8 cellular contexts compared by ENCODE assay signal in the genomic region with DNA sequence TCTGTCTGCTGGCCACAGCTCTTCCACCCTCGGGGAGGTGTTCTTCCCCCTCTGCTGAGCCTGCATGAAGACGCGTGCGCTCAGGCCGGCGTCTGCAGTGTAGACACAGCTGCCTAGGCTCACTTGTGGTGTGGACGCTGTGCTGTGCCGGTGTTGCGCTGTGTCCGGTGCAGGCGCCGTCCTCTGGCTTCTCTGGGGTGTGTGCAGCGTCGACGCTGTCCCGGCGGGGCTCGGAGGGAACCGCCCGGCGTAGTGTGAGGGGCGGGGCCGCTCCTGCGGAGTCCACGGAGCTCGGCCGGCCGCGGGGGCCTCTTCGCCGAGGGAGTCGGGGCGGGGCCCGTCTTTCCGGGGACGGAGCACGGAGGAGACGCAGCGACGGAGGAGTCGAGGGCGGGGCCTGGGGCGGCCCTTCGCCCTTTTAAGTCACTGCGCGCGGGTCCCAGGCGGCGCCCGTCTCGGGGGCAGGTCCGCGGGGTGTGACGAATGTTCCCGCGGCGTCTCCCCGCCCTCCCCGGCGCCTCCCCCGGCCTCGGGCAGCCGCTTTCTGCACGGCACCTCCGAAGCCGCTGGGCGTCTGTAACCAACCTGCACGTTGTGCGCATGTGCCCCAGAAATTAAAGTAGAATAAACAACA. TPM values are rescaled to one million over a fixed set of nuclear protein-coding genes. Genes with fewer than 3 reads are reported as not detected.
DNase-seq lines count a peak whose midpoint lies in the region; ATAC-seq and TF ChIP-seq lines count a peak whose summit lies in the region.

No MANE protein-coding gene starts in this region.

- H3K27ac Mint-ChIP-seq in activated naive CD8-positive, alpha-beta T cell treated with anti-CD3 and anti-CD28 coated beads, Interleukin-2, amount 50 U/mL, for 24 hours: peak overlapping the region; percentile 74
- peak overlapping the region; percentile 79 for H3K27ac Mint-ChIP-seq in progenitor cell of endocrine pancreas

- H3K27ac ChIP-seq in DOHH2 (ENCODE audit: low read depth, low read length) (no peak overlapping the region), Karpas-422 (ENCODE audit: low read length) (no peak overlapping the region), upper lobe of right lung (peak overlapping the region; percentile 76)

- H3K4me1 Mint-ChIP-seq in activated naive CD8-positive, alpha-beta T cell treated with anti-CD3 and anti-CD28 coated beads, Interleukin-2, amount 50 U/mL, for 24 hours: peaks cover 44% of the 10 kb centered on the region
- H3K4me1 Mint-ChIP-seq in progenitor cell of endocrine pancreas (ENCODE audit: low read depth): peaks cover 2% of the 10 kb centered on the region

- H3K27me3 ChIP-seq in DOHH2 (ENCODE audit: control insufficient read depth, low read length): peaks cover 19% of the 10 kb centered on the region
- no peaks in the 10 kb centered on the region for H3K27me3 ChIP-seq in Karpas-422 (ENCODE audit: low read length)
- no peaks in the 10 kb centered on the region for H3K27me3 ChIP-seq in upper lobe of right lung

- TF ChIP-seq CTCF in DOHH2 (IDR thresholded peaks at IDR 0.05; ENCODE audit: low read depth, low read length, poor library complexity, severe bottlenecking) (no peak), progenitor cell of endocrine pancreas (IDR thresholded peaks at IDR 0.05; ENCODE audit: unreplicated experiment) (no peak), upper lobe of right lung (IDR thresholded peaks at IDR 0.05) (no peak)

- H3K36me3 Mint-ChIP-seq in activated naive CD8-positive, alpha-beta T cell treated with anti-CD3 and anti-CD28 coated beads, Interleukin-2, amount 50 U/mL, for 24 hours (ENCODE audit: low read depth): no peaks in the 10 kb centered on the region
- H3K36me3 Mint-ChIP-seq in progenitor cell of endocrine pancreas (ENCODE audit: insufficient read depth): no peaks in the 10 kb centered on the region

- no peaks in the 10 kb centered on the region for H3F3A ChIP-seq in DOHH2 (ENCODE audit: control insufficient read depth, insufficient read depth)

- H3K9ac ChIP-seq in Karpas-422 (ENCODE audit: low read length): peak overlapping the region; percentile 55

- H3K4me3 ChIP-seq in DOHH2 (ENCODE audit: low read length) (peak overlapping the region; percentile 67), Karpas-422 (ENCODE audit: low read length) (peak overlapping the region; percentile 61), upper lobe of right lung (peak overlapping the region; percentile 71)

- peaks cover 9% of the 10 kb centered on the region for H3K9me3 Mint-ChIP-seq in activated naive CD8-positive, alpha-beta T cell treated with anti-CD3 and anti-CD28 coated beads, Interleukin-2, amount 50 U/mL, for 24 hours
- peaks cover 7% of the 10 kb centered on the region for H3K9me3 Mint-ChIP-seq in progenitor cell of endocrine pancreas (ENCODE audit: low read depth)

- peak; percentile 94 for DNase-seq in Karpas-422
- peak; percentile 89 for DNase-seq in SW480 (ENCODE audit: low spot score)
- DNase-seq in activated naive CD8-positive, alpha-beta T cell treated with anti-CD3 and anti-CD28 coated beads, Interleukin-2, amount 50 U/mL, for 24 hours: peak; percentile 93
- peak; percentile 94 for DNase-seq in left cardiac atrium
- DNase-seq in progenitor cell of endocrine pancreas (ENCODE audit: low spot score, unreplicated experiment): peak; percentile 62
- peak; percentile 98 for DNase-seq in upper lobe of right lung

- H3K4me1 ChIP-seq in DOHH2 (ENCODE audit: control insufficient read depth, low read length): peaks cover 14% of the 10 kb centered on the region
- peaks cover 18% of the 10 kb centered on the region for H3K4me1 ChIP-seq in Karpas-422 (ENCODE audit: low read length)
- H3K4me1 ChIP-seq in upper lobe of right lung: peaks cover 5% of the 10 kb centered on the region

- H3K4me2 ChIP-seq in DOHH2 (ENCODE audit: low read length) (peak overlapping the region; percentile 71), Karpas-422 (ENCODE audit: low read depth, low read length, poor library complexity, severe bottlenecking) (peak overlapping the region; percentile 88)

- intact Hi-C loops in left cardiac atrium (cut with DNase I): no loop called here
- intact Hi-C loops in upper lobe of right lung (cut with DNase I): no loop called here

- H3K9me2 ChIP-seq in DOHH2 (replicated peaks; ENCODE audit: control insufficient read depth, low read length) (no peaks in the 10 kb centered on the region), Karpas-422 (replicated peaks; ENCODE audit: insufficient read depth, low read length) (no peaks in the 10 kb centered on the region)

- H3K79me2 ChIP-seq in DOHH2 (ENCODE audit: control insufficient read depth, low read length) (no peaks in the 10 kb centered on the region), Karpas-422 (ENCODE audit: low read length) (no peaks in the 10 kb centered on the region)

- H2AFZ ChIP-seq in Karpas-422 (ENCODE audit: low read length): peak overlapping the region; percentile 93; the same call in 1 of the 2 replicates

- H3K27me3 Mint-ChIP-seq in activated naive CD8-positive, alpha-beta T cell treated with anti-CD3 and anti-CD28 coated beads, Interleukin-2, amount 50 U/mL, for 24 hours: peaks cover 4% of the 10 kb centered on the region
- peaks cover 81% of the 10 kb centered on the region for H3K27me3 Mint-ChIP-seq in progenitor cell of endocrine pancreas

- H4K20me1 ChIP-seq in DOHH2 (ENCODE audit: control insufficient read depth, insufficient read depth, low read depth, low read length) (no peaks in the 10 kb centered on the region), Karpas-422 (ENCODE audit: insufficient read depth, low read depth, low read length) (no peaks in the 10 kb centered on the region)

- peaks cover 14% of the 10 kb centered on the region; the same call in 1 of the 2 replicates for H3K9me3 ChIP-seq in DOHH2 (ENCODE audit: control insufficient read depth, insufficient read depth, low read length)
- H3K9me3 ChIP-seq in Karpas-422 (ENCODE audit: low read length): peaks cover 12% of the 10 kb centered on the region; the same call in 1 of the 2 replicates
- H3K9me3 ChIP-seq in upper lobe of right lung: no peaks in the 10 kb centered on the region

- H3K36me3 ChIP-seq in DOHH2 (ENCODE audit: control insufficient read depth, low read length): no peaks in the 10 kb centered on the region
- no peaks in the 10 kb centered on the region for H3K36me3 ChIP-seq in Karpas-422 (ENCODE audit: insufficient read depth, low read length)
- no peaks in the 10 kb centered on the region for H3K36me3 ChIP-seq in upper lobe of right lung

- peak; percentile 94 for ATAC-seq in GM21723 (IDR thresholded peaks at IDR 0.05; ENCODE audit: unreplicated experiment)
- peak; percentile 95 for ATAC-seq in activated naive CD8-positive, alpha-beta T cell treated with anti-CD3 and anti-CD28 coated beads, Interleukin-2, amount 50 U/mL, for 24 hours
- ATAC-seq in left cardiac atrium: peak; percentile 96 to 97
- ATAC-seq in upper lobe of right lung: peak; percentile 96

- peak overlapping the region; percentile 82 for H3K4me3 Mint-ChIP-seq in activated naive CD8-positive, alpha-beta T cell treated with anti-CD3 and anti-CD28 coated beads, Interleukin-2, amount 50 U/mL, for 24 hours
- H3K4me3 Mint-ChIP-seq in progenitor cell of endocrine pancreas (ENCODE audit: low read depth): peak overlapping the region; percentile 69

RNA-seq across cellular contexts. Expression of a gene that starts 45.2 kb away (rescaled TPM):
- 10.4 and 20.5 TPM in 2 replicates for total RNA-seq in Karpas-422 (2014; rRNA removed; shearing (Covaris generic); ENCODE audit: low replicate concordance)
- total RNA-seq in left cardiac atrium: 10 to 100 TPM in 1 of 2 donors, 1 to 10 TPM in 1; 8.4 to 10.9 TPM
- 27.0 and 27.3 TPM in 2 replicates for total RNA-seq in progenitor cell of endocrine pancreas
- total RNA-seq in upper lobe of right lung: 16.5 TPM

RNA-seq across cellular contexts. Expression of a gene that starts 45.4 kb away (rescaled TPM):
- total RNA-seq in Karpas-422 (2014; rRNA removed; shearing (Covaris generic); ENCODE audit: low replicate concordance): 6.4 and 14.9 TPM in 2 replicates
- total RNA-seq in left cardiac atrium: 10 to 100 TPM in 1 of 2 donors, 1 to 10 TPM in 1; 8.7 to 11.3 TPM
- total RNA-seq in progenitor cell of endocrine pancreas: 28.1 and 29.4 TPM in 2 replicates
- 16.2 TPM for total RNA-seq in upper lobe of right lung
